11 cellular contexts compared by ENCODE assay signal in the genomic region with DNA sequence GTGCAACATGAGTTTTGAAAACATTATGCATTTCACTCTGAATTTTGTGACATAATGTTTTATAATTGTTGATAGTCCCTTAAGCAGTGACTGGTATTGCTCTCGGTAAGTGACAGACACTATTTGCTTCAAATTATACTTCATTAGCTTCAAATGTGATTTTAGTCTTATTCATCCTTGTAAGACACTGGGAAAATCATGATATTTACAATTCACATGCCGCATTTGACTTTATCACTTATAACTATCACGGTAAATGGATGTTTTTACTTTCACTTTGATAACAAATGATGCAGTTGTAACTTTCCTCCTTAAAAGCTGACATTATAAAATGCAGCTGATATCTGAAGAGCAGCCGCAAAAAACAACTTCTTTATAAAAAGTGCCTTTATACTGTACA. TPM values are rescaled to one million over a fixed set of nuclear protein-coding genes. Genes with fewer than 3 reads are reported as not detected.
DNase-seq lines count a peak whose midpoint lies in the region; ATAC-seq, FAIRE-seq and TF ChIP-seq lines count a peak whose summit lies in the region.
"Had no signal": no experiment of that assay in that cellular context is flagged by ENCODE, and none has a peak within 500 bp of the region (broad histone marks: within the 10 kb centered on the region; RNA-seq: fewer than 3 reads in every experiment).

No MANE protein-coding gene starts in this region.

- TF ChIP-seq POLR2A in GM12892 (IDR thresholded peaks at IDR 0.05; ENCODE audit: low read depth, low read length) = no peak

- no peak for DNase-seq in activated T-cell treated with anti-CD3 and anti-CD28 coated beads, Interleukin-2, amount 50 U/mL, for 24 hours
- no peak for DNase-seq in activated T-cell treated with anti-CD3 and anti-CD28 coated beads, Interleukin-2, amount 50 U/mL, for 48 hours
- DNase-seq in T-cell = no peak
- DNase-seq in fibroblast of the aortic adventitia (ENCODE audit: low read depth) = peak; percentile 31
- no peak for DNase-seq in midbrain (lab: John Stamatoyannopoulos, UW)
- DNase-seq in GM12892 (ENCODE audit: insufficient read length) = no peak
- DNase-seq: activated naive CD4-positive, alpha-beta T cell; NCI-H2107; nucleus accumbens had no signal

- peak overlapping the region; percentile 2 for H3K27ac ChIP-seq in stomach smooth muscle (ENCODE audit: low read length)

- no peaks in the 10 kb centered on the region for H3K9me3 Mint-ChIP-seq in activated T-cell treated with anti-CD3 and anti-CD28 coated beads, Interleukin-2, amount 50 U/mL, for 24 hours
- no peaks in the 10 kb centered on the region for H3K9me3 Mint-ChIP-seq in T-cell

- CTCF ChIA-PET in T-cell (lab: Charles Lee) = interaction anchor here (1.0 to 2.0 kb wide), 4 partner anchors 14 to 153 kb away, joined by 3 to 11 read pairs (median 4); no protein-coding TSS in a partner anchor

- H3K36me3 Mint-ChIP-seq in activated T-cell treated with anti-CD3 and anti-CD28 coated beads, Interleukin-2, amount 50 U/mL, for 24 hours (ENCODE audit: low read depth) = no peaks in the 10 kb centered on the region
- no peaks in the 10 kb centered on the region for H3K36me3 Mint-ChIP-seq in T-cell

- no peaks in the 10 kb centered on the region for H3K27me3 Mint-ChIP-seq in activated T-cell treated with anti-CD3 and anti-CD28 coated beads, Interleukin-2, amount 50 U/mL, for 24 hours
- H3K27me3 Mint-ChIP-seq in T-cell = no peaks in the 10 kb centered on the region

- peaks cover 13 to 21% of the 10 kb centered on the region in 2 donors for H3K36me3 ChIP-seq in stomach smooth muscle (ENCODE audit: control insufficient read depth in 2 of 2, insufficient read depth in 2 of 2, low read length in 2 of 2)

- no peak overlapping the region for H3K27ac Mint-ChIP-seq in activated T-cell treated with anti-CD3 and anti-CD28 coated beads, Interleukin-2, amount 50 U/mL, for 24 hours
- peak overlapping the region; percentile 13 to 56 for H3K27ac Mint-ChIP-seq in T-cell

- no peak for FAIRE-seq in GM12892 (lab: Jason Lieb, UNC)

- ATAC-seq in T-cell (replicated peaks in 1 of 4) (no peak), GM21717 (IDR thresholded peaks at IDR 0.05; ENCODE audit: unreplicated experiment) (no peak)

- no peaks in the 10 kb centered on the region for H3K9me3 ChIP-seq in stomach smooth muscle (ENCODE audit: control insufficient read depth in 2 of 2, low read length in 2 of 2)

- H3K4me1 Mint-ChIP-seq in activated T-cell treated with anti-CD3 and anti-CD28 coated beads, Interleukin-2, amount 50 U/mL, for 24 hours (ENCODE audit: low read depth) = peaks cover 24% of the 10 kb centered on the region
- H3K4me1 Mint-ChIP-seq in T-cell = peaks cover 20 to 22% (median 21%) of the 10 kb centered on the region in 3 donors

- H3K4me3 ChIP-seq in fibroblast of the aortic adventitia (ENCODE audit: low read depth, low read length) (peak overlapping the region; percentile 57), stomach smooth muscle (ENCODE audit: low read length in 2 of 2) (peak overlapping the region; percentile 15 to 41)

- TF ChIP-seq CTCF in fibroblast of the aortic adventitia (IDR thresholded peaks at IDR 0.05; ENCODE audit: insufficient read depth, low read length) = no peak

- no peaks in the 10 kb centered on the region for H3K27me3 ChIP-seq in stomach smooth muscle (ENCODE audit: control insufficient read depth in 1 of 2, insufficient read depth in 2 of 2, low read length in 2 of 2)

- POLR2A ChIA-PET in T-cell (lab: Charles Lee) = interaction anchor here (0.6 to 0.7 kb wide), 2 partner anchors 153 to 671 kb away, joined by 3 read pairs; no protein-coding TSS in a partner anchor

- H3K9ac ChIP-seq in stomach smooth muscle (ENCODE audit: low read length in 2 of 2) = peak overlapping the region in 1 of 2 donors; percentile 39

- peaks cover 26% of the 10 kb centered on the region for H3K4me1 ChIP-seq in stomach smooth muscle (ENCODE audit: control insufficient read depth, insufficient read depth, low read length)

- peak overlapping the region; percentile 49 for H3K4me3 Mint-ChIP-seq in activated T-cell treated with anti-CD3 and anti-CD28 coated beads, Interleukin-2, amount 50 U/mL, for 24 hours
- peak overlapping the region; percentile 59 to 69 (median 65) for H3K4me3 Mint-ChIP-seq in T-cell

RNA-seq across cellular contexts. Expression of a gene that starts 44.1 kb away (rescaled TPM):
- total RNA-seq in T-cell (1 to 10 TPM in 1 of 5 donors, under 1 TPM in 4; 0.16 to 1.5 (median 0.51) TPM), fibroblast of the aortic adventitia (ENCODE audit: low replicate concordance) (9.1 and 171 TPM in 2 replicates)
- not detected for polyA plus RNA-seq in GM12892 (2012; ENCODE audit: missing spikeins)
